ENCODE assay signal across 8 cellular contexts in the genomic region with DNA sequence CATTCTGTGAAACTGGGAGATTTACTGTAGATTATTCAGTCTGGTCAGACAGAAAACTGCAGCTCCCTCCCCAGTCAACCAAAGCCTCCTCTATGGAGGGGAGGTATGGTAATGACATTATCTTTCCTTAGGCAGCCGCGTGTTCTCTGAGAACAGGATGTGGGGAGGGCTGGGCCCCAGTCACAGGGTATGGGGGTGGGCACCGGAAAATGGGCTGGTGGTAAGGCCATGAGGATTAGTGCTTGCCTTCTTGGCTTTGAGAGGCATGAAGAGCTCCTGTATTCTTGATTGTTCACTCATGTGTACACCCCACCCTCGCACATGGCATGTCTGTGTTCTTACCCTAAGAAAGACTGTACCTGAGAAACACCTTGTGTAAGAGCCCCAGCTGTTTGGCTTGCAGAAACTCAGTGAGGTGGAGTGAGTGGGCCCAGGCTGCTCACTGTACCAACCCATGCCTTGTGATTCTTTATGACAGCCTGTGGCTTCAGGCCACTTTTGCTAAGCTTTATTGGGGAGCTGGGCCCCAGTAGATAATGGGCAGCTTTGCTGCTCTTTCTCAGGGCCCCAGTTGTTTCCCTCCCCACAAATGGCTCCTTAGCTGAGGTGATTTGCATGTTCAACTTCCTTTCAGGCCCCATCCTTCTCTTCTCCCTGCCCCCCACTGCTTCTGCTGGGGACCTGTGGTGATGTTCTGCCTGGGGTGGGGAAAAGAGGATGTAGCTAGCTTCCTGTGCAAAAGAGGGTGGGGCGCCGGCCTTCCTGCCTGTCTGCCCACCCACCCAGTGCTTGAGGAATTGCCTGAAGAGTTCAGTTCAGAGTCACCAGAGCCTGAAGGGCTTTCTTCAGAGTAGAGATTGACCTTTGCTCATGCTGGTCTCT.
A peak's percentile ranks its signal among the peaks of the same experiment; 100 is the strongest.
DNase-seq lines count a peak whose midpoint lies in the region; ATAC-seq, FAIRE-seq and TF ChIP-seq lines count a peak whose summit lies in the region.

No MANE protein-coding gene starts in this region.

- ATAC-seq in GM18520 (IDR thresholded peaks at IDR 0.05; ENCODE audit: unreplicated experiment) (peak; percentile 40), HG03045 (IDR thresholded peaks at IDR 0.05; ENCODE audit: unreplicated experiment) (peak; percentile 70)

- no peak overlapping the region for H3K27ac ChIP-seq in iPS-20b (ENCODE audit: low read length)

- H3K27me3 ChIP-seq in iPS-20b (ENCODE audit: insufficient read depth, low read length): no peaks in the 10 kb centered on the region

- H3K36me3 ChIP-seq in iPS-20b (ENCODE audit: insufficient read depth, low read depth, low read length): no peaks in the 10 kb centered on the region

- H3K4me3 ChIP-seq in iPS-20b (ENCODE audit: low read length): peak overlapping the region; percentile 30; the same call in 1 of the 2 replicates

- no peak overlapping the region for H3K9ac ChIP-seq in iPS-20b (ENCODE audit: low read depth, low read length)

- no peak for TF ChIP-seq CTCF in D721Med (IDR thresholded peaks at IDR 0.05; ENCODE audit: insufficient read depth, missing control alignments)

- no peaks in the 10 kb centered on the region for H3K9me3 ChIP-seq in iPS-20b (ENCODE audit: insufficient read depth, low read depth, low read length)

- FAIRE-seq in D721Med (lab: Jason Lieb, UNC): no peak

- 0 out of 2 replicates have a peak, but pooled peaks have one; percentile 20 for TF ChIP-seq POLR2A in Raji (IDR thresholded peaks at IDR 0.05; ENCODE audit: insufficient read depth, low read depth, low read length)

- H3K4me1 ChIP-seq in iPS-20b (ENCODE audit: insufficient read depth, low read length): peaks cover 15% of the 10 kb centered on the region

- DNase-seq in activated effector memory CD4-positive, alpha-beta T cell treated with anti-CD3 and anti-CD28 coated beads, Interleukin-2, amount 50 U/mL, for 16 hours: peak; percentile 87
- DNase-seq in stimulated activated CD4-positive, alpha-beta T cell treated with anti-CD3 and anti-CD28 coated beads, TNF-alpha, amount 100 ng/mL, for 24 hours (ENCODE audit: low read depth in 3 of 3): peak; percentile 28 to 69 (median 36)
- DNase-seq in DMS153 (lab: John Stamatoyannopoulos, UW): no peak
- no peak for DNase-seq in D721Med (ENCODE audit: insufficient read length, low spot score)

Comparison
In these comparisons a context has a peak if more than half of its experiments do, and no peak if none do; other contexts are left out.
1. DNase-seq: peak in activated effector memory CD4-positive, alpha-beta T cell treated with anti-CD3 and anti-CD28 coated beads, Interleukin-2, amount 50 U/mL, for 16 hours (single experiment) and stimulated activated CD4-positive, alpha-beta T cell treated with anti-CD3 and anti-CD28 coated beads, TNF-alpha, amount 100 ng/mL, for 24 hours (3 of 3); none in DMS153 (single experiment) and D721Med (single experiment).